Comparison of ENCODE assay signal across 11 cellular contexts in genomic region chr15:40793216-40793989, GRCh38. TPM values are rescaled to one million over a fixed set of nuclear protein-coding genes. Genes with fewer than 3 reads are reported as not detected.
DNase-seq lines count a peak whose midpoint lies in the region; ATAC-seq and TF ChIP-seq lines count a peak whose summit lies in the region.
"Had no signal": no experiment of that assay in that cellular context is flagged by ENCODE, and none has a peak within 500 bp of the region (broad histone marks: within the 10 kb centered on the region; RNA-seq: fewer than 3 reads in every experiment).

No MANE protein-coding gene starts in this region.

- BruUV-seq in A673 (replicated peaks; lab: Mats Ljungman, UMichigan), result no TSS peak

- H4K20me1 ChIP-seq in GM23248 (ENCODE audit: insufficient read depth) (no peaks in the 10 kb centered on the region), Karpas-422 (ENCODE audit: insufficient read depth, low read depth, low read length) (peaks cover 8% of the 10 kb centered on the region; the same call in 1 of the 2 replicates)

- TF ChIP-seq CTCF in A673 (conservative IDR thresholded peaks at IDR 0.05; ENCODE audit: low read depth, low read length), result no peak

- no peaks in the 10 kb centered on the region for H3K36me3 ChIP-seq in A673 (ENCODE audit: insufficient read depth, low read length, poor library complexity, severe bottlenecking)
- peaks cover 2% of the 10 kb centered on the region; the same call in 1 of the 2 replicates for H3K36me3 ChIP-seq in GM23248 (ENCODE audit: low read depth)
- peaks cover 2% of the 10 kb centered on the region for H3K36me3 ChIP-seq in SJCRH30
- no peaks in the 10 kb centered on the region for H3K36me3 ChIP-seq in Karpas-422 (ENCODE audit: insufficient read depth, low read length)

- H3K9me2 ChIP-seq in GM23248 (ENCODE audit: insufficient read depth) (no peaks in the 10 kb centered on the region), Karpas-422 (replicated peaks; ENCODE audit: insufficient read depth, low read length) (no peaks in the 10 kb centered on the region)

- H3K4me2 ChIP-seq in GM23248 (ENCODE audit: unreplicated experiment), result peak overlapping the region; percentile 29
- H3K4me2 ChIP-seq in Karpas-422 (ENCODE audit: low read depth, low read length, poor library complexity, severe bottlenecking), result no peak overlapping the region
- H3K4me2 ChIP-seq: KMS-11 had no signal

- H3F3A ChIP-seq in GM23248 (ENCODE audit: insufficient read depth), result peaks cover 15% of the 10 kb centered on the region

- H3K27ac ChIP-seq in A673 (ENCODE audit: low read depth, low read length, poor library complexity, severe bottlenecking), result no peak overlapping the region
- peak overlapping the region; percentile 65 for H3K27ac ChIP-seq in GM23248
- H3K27ac ChIP-seq in SJCRH30, result no peak overlapping the region
- no peak overlapping the region for H3K27ac ChIP-seq in Karpas-422 (ENCODE audit: low read length)
- H3K27ac ChIP-seq: KMS-11 had no signal

- intact Hi-C loops in A673 (cut with micrococcal nuclease; ENCODE audit: unreplicated experiment) (no loop called here), left colon (cut with DNase I, micrococcal nuclease) (no loop called here)

- H2AFZ ChIP-seq in GM23248, result 0 out of 2 replicates have a peak overlapping the region, but pooled peaks have one; percentile 11
- no peak overlapping the region for H2AFZ ChIP-seq in Karpas-422 (ENCODE audit: low read length)

- WGBS in GM23248 (ENCODE audit: low coverage in 1 of 2, low lambda C conversion rate in 2 of 2, missing lambda C conversion rate in 2 of 2), 2 experiments, result 17 to 23% methylated on average over 9 of the region's 9 CpGs

- no peak overlapping the region for H3K4me3 ChIP-seq in A673 (ENCODE audit: low read depth, low read length, poor library complexity, severe bottlenecking)
- 0 out of 2 replicates have a peak overlapping the region, but pooled peaks have one; percentile 2 for H3K4me3 ChIP-seq in GM23248
- no peak overlapping the region for H3K4me3 ChIP-seq in SJCRH30
- no peak overlapping the region for H3K4me3 ChIP-seq in Karpas-422 (ENCODE audit: low read length)

- peak; percentile 80 to 88 for ATAC-seq in activated naive CD4-positive, alpha-beta T cell treated with anti-CD3 and anti-CD28 coated beads, Interleukin-2, amount 50 U/mL, for 72 hours
- ATAC-seq in left colon (peak; percentile 88), HG03108 (IDR thresholded peaks at IDR 0.05; ENCODE audit: unreplicated experiment) (no peak)

- H3K27ac Mint-ChIP-seq in activated naive CD4-positive, alpha-beta T cell treated with anti-CD3 and anti-CD28 coated beads, Interleukin-2, amount 50 U/mL, for 72 hours, result peak overlapping the region in 1 of 2 donors; percentile 2

- no peaks in the 10 kb centered on the region for H3K9me3 Mint-ChIP-seq in activated naive CD4-positive, alpha-beta T cell treated with anti-CD3 and anti-CD28 coated beads, Interleukin-2, amount 50 U/mL, for 72 hours

- H3K79me2 ChIP-seq in GM23248 (ENCODE audit: insufficient read depth) (peaks cover 69% of the 10 kb centered on the region), Karpas-422 (ENCODE audit: low read length) (peaks cover 31% of the 10 kb centered on the region)

- CTCF ChIA-PET in A673 (lab: Charles Lee), result no interaction called here

- H3K9me3 ChIP-seq in A673 (ENCODE audit: low read depth, low read length, poor library complexity, severe bottlenecking) (no peaks in the 10 kb centered on the region), GM23248 (ENCODE audit: low read depth) (no peaks in the 10 kb centered on the region), SJCRH30 (replicated peaks) (no peaks in the 10 kb centered on the region), Karpas-422 (ENCODE audit: low read length) (no peaks in the 10 kb centered on the region)

- in situ Hi-C loops in GM23248 (cut with MboI), result no loop called here

- H3K27me3 ChIP-seq in A673 (replicated peaks; ENCODE audit: insufficient read depth, low read depth, low read length, poor library complexity) (no peaks in the 10 kb centered on the region), GM23248 (replicated peaks; ENCODE audit: insufficient read depth) (no peaks in the 10 kb centered on the region), SJCRH30 (no peaks in the 10 kb centered on the region), Karpas-422 (ENCODE audit: low read length) (no peaks in the 10 kb centered on the region)

- DNase-seq in A673 (ENCODE audit: low spot score) (peak; percentile 70), GM23248 (peak; percentile 93), left colon (peak; percentile 82 to 87), SJCRH30 (no peak), 8988T (no peak), Karpas-422 (no peak)
- peak in 1 of 2 donors; percentile 43 for DNase-seq in activated naive CD4-positive, alpha-beta T cell treated with anti-CD3 and anti-CD28 coated beads, Interleukin-2, amount 50 U/mL, for 72 hours (ENCODE audit: low spot score in 2 of 2)

- peaks cover 0 to 8% of the 10 kb centered on the region in 2 donors for H3K36me3 Mint-ChIP-seq in activated naive CD4-positive, alpha-beta T cell treated with anti-CD3 and anti-CD28 coated beads, Interleukin-2, amount 50 U/mL, for 72 hours

- H3K4me1 ChIP-seq in A673 (ENCODE audit: insufficient read depth, low read length, poor library complexity, severe bottlenecking), result peaks cover 8% of the 10 kb centered on the region
- peaks cover 17% of the 10 kb centered on the region for H3K4me1 ChIP-seq in GM23248 (ENCODE audit: insufficient read depth)
- H3K4me1 ChIP-seq in SJCRH30, result peaks cover 11% of the 10 kb centered on the region
- no peaks in the 10 kb centered on the region for H3K4me1 ChIP-seq in Karpas-422 (ENCODE audit: low read length)

- H3K9ac ChIP-seq in GM23248, result peak overlapping the region; percentile 44
- no peak overlapping the region for H3K9ac ChIP-seq in Karpas-422 (ENCODE audit: low read length)
- H3K9ac ChIP-seq: KMS-11 had no signal

- POLR2A ChIA-PET in A673 (lab: Charles Lee; ENCODE audit: low non-redundant PET), result no interaction called here

RNA-seq across cellular contexts. Expression of gene ZFYVE19, which starts 13.5 kb away (rescaled TPM):
- total RNA-seq in A673 (2021) (26.4 and 27.1 TPM in 2 replicates), left colon (10 to 100 TPM; 25.3 to 26.8 TPM)
- total RNA-seq in GM23248 (2014; rRNA removed; shearing (Covaris generic)), result 24.2 and 33.5 TPM in 2 replicates
- 11.7 and 15.0 TPM in 2 replicates for polyA plus RNA-seq in GM23248 (2016; fragmentation: Nextera tagmentation; extraction: Ambion mirVana)
- 10 to 100 TPM; 24.6 to 26.6 TPM for total RNA-seq in activated naive CD4-positive, alpha-beta T cell treated with anti-CD3 and anti-CD28 coated beads, Interleukin-2, amount 50 U/mL, for 72 hours
- total RNA-seq in SJCRH30 (2014; rRNA removed; shearing (Covaris generic)), result 10.6 and 14.1 TPM in 2 replicates
- total RNA-seq in Karpas-422 (2014; rRNA removed; shearing (Covaris generic); ENCODE audit: low replicate concordance), result 14.5 and 47.5 TPM in 2 replicates

RNA-seq across cellular contexts. Expression of gene DNAJC17, which starts 13.9 kb away (rescaled TPM):
- total RNA-seq in A673 (2021), result 34.5 and 37.1 TPM in 2 replicates
- total RNA-seq in GM23248 (2014; rRNA removed; shearing (Covaris generic)), result 13.4 and 64.4 TPM in 2 replicates
- 36.4 and 44.6 TPM in 2 replicates for polyA plus RNA-seq in GM23248 (2016; fragmentation: Nextera tagmentation; extraction: Ambion mirVana)
- 10 to 100 TPM; 20.2 to 36.1 TPM for total RNA-seq in activated naive CD4-positive, alpha-beta T cell treated with anti-CD3 and anti-CD28 coated beads, Interleukin-2, amount 50 U/mL, for 72 hours
- total RNA-seq in left colon, result 10 to 100 TPM; 32.8 to 36.9 TPM
- 35.0 and 43.5 TPM in 2 replicates for total RNA-seq in SJCRH30 (2014; rRNA removed; shearing (Covaris generic))
- total RNA-seq in Karpas-422 (2014; rRNA removed; shearing (Covaris generic); ENCODE audit: low replicate concordance), result 14.8 and 46.6 TPM in 2 replicates

RNA-seq across cellular contexts. Expression of gene C15orf62, which starts 23.6 kb away (rescaled TPM):
- total RNA-seq in A673 (2021) (0.33 and 0.62 TPM in 2 replicates), left colon (under 1 TPM; 0.25 to 0.61 TPM)
- total RNA-seq in GM23248 (2014; rRNA removed; shearing (Covaris generic)), result not detected in 2 replicates
- 0.11 and 0.28 TPM in 2 replicates for polyA plus RNA-seq in GM23248 (2016; fragmentation: Nextera tagmentation; extraction: Ambion mirVana)
- 1 to 10 TPM in 1 of 2 donors, under 1 TPM in 1; 0.52 to 2.0 TPM for total RNA-seq in activated naive CD4-positive, alpha-beta T cell treated with anti-CD3 and anti-CD28 coated beads, Interleukin-2, amount 50 U/mL, for 72 hours
- total RNA-seq in SJCRH30 (2014; rRNA removed; shearing (Covaris generic)), result 0.10 and 0.14 TPM in 2 replicates
- total RNA-seq in Karpas-422 (2014; rRNA removed; shearing (Covaris generic); ENCODE audit: low replicate concordance), result 2.4 and 9.8 TPM in 2 replicates
- total RNA-seq: temporal lobe had no signal

RNA-seq across cellular contexts. Expression of gene GCHFR, which starts 29.5 kb away (rescaled TPM):
- 7.1 and 10.8 TPM in 2 replicates for total RNA-seq in A673 (2021)
- total RNA-seq in GM23248 (2014; rRNA removed; shearing (Covaris generic)), result 0.54 and 8.9 TPM in 2 replicates
- polyA plus RNA-seq in GM23248 (2016; fragmentation: Nextera tagmentation; extraction: Ambion mirVana), result 1.8 and 2.3 TPM in 2 replicates
- total RNA-seq in activated naive CD4-positive, alpha-beta T cell treated with anti-CD3 and anti-CD28 coated beads, Interleukin-2, amount 50 U/mL, for 72 hours, result 10 to 100 TPM; 15.9 to 72.6 TPM
- 10 to 100 TPM; 21.2 to 35.1 TPM for total RNA-seq in left colon
- total RNA-seq in SJCRH30 (2014; rRNA removed; shearing (Covaris generic)), result not detected in 2 replicates
- 173 and 503 TPM in 2 replicates for total RNA-seq in Karpas-422 (2014; rRNA removed; shearing (Covaris generic); ENCODE audit: low replicate concordance)

RNA-seq across cellular contexts. Expression of gene PPP1R14D, which starts 35.1 kb away (rescaled TPM):
- not detected in 2 replicates for total RNA-seq in A673 (2021)
- total RNA-seq in GM23248 (2014; rRNA removed; shearing (Covaris generic)), result not detected in 2 replicates
- polyA plus RNA-seq in GM23248 (2016; fragmentation: Nextera tagmentation; extraction: Ambion mirVana), result not detected in 2 replicates
- total RNA-seq in activated naive CD4-positive, alpha-beta T cell treated with anti-CD3 and anti-CD28 coated beads, Interleukin-2, amount 50 U/mL, for 72 hours, result not detected
- 100 to 1,000 TPM; 153 to 171 TPM for total RNA-seq in left colon
- total RNA-seq in SJCRH30 (2014; rRNA removed; shearing (Covaris generic)), result not detected in 2 replicates
- total RNA-seq in Karpas-422 (2014; rRNA removed; shearing (Covaris generic); ENCODE audit: low replicate concordance), result not detected in 2 replicates
- total RNA-seq: mononuclear cell, temporal lobe had no signal

Comparison
In these comparisons a context has a peak if more than half of its experiments do, and no peak if none do; other contexts are left out.
1. DNase-seq: peak in A673 (single experiment), GM23248 (single experiment) and left colon (2 of 2); none in SJCRH30 (0 of 2), 8988T (single experiment) and Karpas-422 (single experiment).